In genomic region chr11:94400075-94400838, GRCh38 we compare ENCODE assay signal across 12 cellular contexts. TPM values are rescaled to one million over a fixed set of nuclear protein-coding genes. Genes with fewer than 3 reads are reported as not detected.
DNase-seq lines count a peak whose midpoint lies in the region; ATAC-seq, FAIRE-seq and TF ChIP-seq lines count a peak whose summit lies in the region.
"Had no signal": no experiment of that assay in that cellular context is flagged by ENCODE, and none has a peak within 500 bp of the region (broad histone marks: within the 10 kb centered on the region; RNA-seq: fewer than 3 reads in every experiment).

No MANE protein-coding gene starts in this region.

- no TSS peak for BruUV-seq in endothelial cell of umbilical vein (replicated peaks; lab: Mats Ljungman, UMichigan)

- POLR2A ChIA-PET in endothelial cell of umbilical vein (lab: Charles Lee), result no interaction called here

- TF ChIP-seq CTCF in endothelial cell of umbilical vein (IDR thresholded peaks at IDR 0.05; ENCODE audit: extremely low read depth in 1 of 2, insufficient read depth in 1 of 2, low read depth in 1 of 2, low read length in 2 of 2) (no peak), osteoblast (IDR thresholded peaks at IDR 0.05; ENCODE audit: extremely low read depth, low read depth, low read length) (no peak)

- no peaks in the 10 kb centered on the region for H3K9me1 ChIP-seq in endothelial cell of umbilical vein (replicated peaks; ENCODE audit: control insufficient read depth, extremely low read depth, insufficient read depth, low read length)

- H3K4me3 ChIP-seq in NT2/D1 (ENCODE audit: insufficient read length, low read depth) (peak overlapping the region; percentile 53), endothelial cell of umbilical vein (replicated peaks in 1 of 3; ENCODE audit: insufficient read depth in 1 of 3, low read depth in 1 of 3, low read length in 3 of 3) (no peak overlapping the region), osteoblast (ENCODE audit: insufficient read depth, low read length) (no peak overlapping the region)

- H3K27ac ChIP-seq in endothelial cell of umbilical vein (ENCODE audit: insufficient read depth, low read depth, low read length) (no peak overlapping the region), osteoblast (ENCODE audit: low read depth, low read length) (no peak overlapping the region)
- H3K27ac ChIP-seq: 22Rv1, epithelial cell of prostate had no signal

- peak overlapping the region; percentile 13 for H3K4me2 ChIP-seq in endothelial cell of umbilical vein (ENCODE audit: insufficient read depth, low read length)
- H3K4me2 ChIP-seq in osteoblast (ENCODE audit: insufficient read depth, low read length), result no peak overlapping the region

- H4K20me1 ChIP-seq in endothelial cell of umbilical vein (replicated peaks; ENCODE audit: control insufficient read depth, extremely low read depth, insufficient read depth, low read length) (no peaks in the 10 kb centered on the region), osteoblast (ENCODE audit: insufficient read depth, low read length) (no peaks in the 10 kb centered on the region)

- H3K36me3 ChIP-seq in NT2/D1 (ENCODE audit: insufficient read depth, insufficient read length, low read length), result no peaks in the 10 kb centered on the region
- no peaks in the 10 kb centered on the region for H3K36me3 ChIP-seq in endothelial cell of umbilical vein (ENCODE audit: control insufficient read depth in 2 of 2, extremely low read depth in 1 of 2, insufficient read depth in 2 of 2, low read length in 2 of 2)
- H3K36me3 ChIP-seq in osteoblast (ENCODE audit: insufficient read depth, low read length), result no peaks in the 10 kb centered on the region

- no peak for TF ChIP-seq POLR2A in endothelial cell of umbilical vein (IDR thresholded peaks at IDR 0.05; ENCODE audit: low read depth, low read length)

- H3K9me3 ChIP-seq in NT2/D1 (ENCODE audit: insufficient read depth, low read length), result no peaks in the 10 kb centered on the region
- H3K9me3 ChIP-seq in endothelial cell of umbilical vein (replicated peaks; ENCODE audit: control insufficient read depth, insufficient read depth, low read length), result no peaks in the 10 kb centered on the region
- H3K9me3 ChIP-seq in osteoblast (ENCODE audit: low read depth, low read length), result no peaks in the 10 kb centered on the region

- FAIRE-seq in endothelial cell of umbilical vein (lab: Jason Lieb, UNC), result no peak
- FAIRE-seq: GM12892 had no signal

- H2AFZ ChIP-seq in endothelial cell of umbilical vein (ENCODE audit: low read depth, low read length) (peak overlapping the region; percentile 73), osteoblast (ENCODE audit: low read length) (no peak overlapping the region)

- CTCF ChIA-PET in endothelial cell of umbilical vein (lab: Charles Lee), result no interaction called here

- dilution Hi-C loops in endothelial cell of umbilical vein (cut with MboI; ENCODE audit: extremely low pct_ligation_motif_present, low sequenced_read_pairs), result no loop called here

- intact Hi-C loops in endothelial cell of umbilical vein (cut with micrococcal nuclease), result no loop called here

- H3K9ac ChIP-seq in NT2/D1 (ENCODE audit: insufficient read length, low read depth) (no peak overlapping the region), endothelial cell of umbilical vein (replicated peaks; ENCODE audit: extremely low read depth, insufficient read depth, low read length) (no peak overlapping the region)

- H3K27me3 ChIP-seq in NT2/D1 (ENCODE audit: insufficient read depth, insufficient read length) (peaks cover 40% of the 10 kb centered on the region), endothelial cell of umbilical vein (ENCODE audit: control insufficient read depth in 2 of 2, insufficient read depth in 2 of 2, low read length in 2 of 2) (peaks cover 22 to 32% of the 10 kb centered on the region in 2 experiments), osteoblast (ENCODE audit: insufficient read depth, low read length) (peaks cover 44% of the 10 kb centered on the region)

- ATAC-seq in GM18907 (IDR thresholded peaks at IDR 0.05; ENCODE audit: unreplicated experiment), result no peak

- DNase-seq in NCI-H1105 (lab: John Stamatoyannopoulos, UW), result peak; percentile 8
- no peak for DNase-seq in NCI-H1105 treated with DMSO at 0.1 percent for 48 hours (lab: John Stamatoyannopoulos, UW)
- DNase-seq in NT2/D1 (ENCODE audit: low read depth, low spot score), result no peak
- peak; percentile 40 for DNase-seq in endothelial cell of umbilical vein (ENCODE audit: low read depth, low spot score)
- DNase-seq in osteoblast (ENCODE audit: insufficient read length, low spot score, missing footprints), result peak; percentile 55
- no peak for DNase-seq in OCI-M2 (lab: John Stamatoyannopoulos, UW; ENCODE audit: unreplicated experiment)
- DNase-seq in mucosa of gallbladder (ENCODE audit: low spot score), result no peak
- DNase-seq: NCI-H1048 had no signal

- no peaks in the 10 kb centered on the region for H3K79me2 ChIP-seq in endothelial cell of umbilical vein (ENCODE audit: control insufficient read depth, insufficient read depth, low read length)
- H3K79me2 ChIP-seq in osteoblast (ENCODE audit: insufficient read depth, low read length), result no peaks in the 10 kb centered on the region

- H3K4me1 ChIP-seq in NT2/D1 (ENCODE audit: insufficient read depth, insufficient read length) (peaks cover 4% of the 10 kb centered on the region), endothelial cell of umbilical vein (ENCODE audit: control insufficient read depth, extremely low read depth, insufficient read depth, low read length) (peaks cover 5% of the 10 kb centered on the region), osteoblast (ENCODE audit: insufficient read depth, low read length) (peaks cover 3% of the 10 kb centered on the region)

TF ChIP-seq in endothelial cell of umbilical vein, 7 proteins besides CTCF, POLR2A, EP300 and RAD21:
- peak; percentile 56 for TF ChIP-seq GATA2 (IDR thresholded peaks at IDR 0.05; ENCODE audit: insufficient read depth, insufficient read length, low read depth, low read length)
- TF ChIP-seq MYC (IDR thresholded peaks at IDR 0.05; ENCODE audit: low read depth, low read length), result no peak

RNA-seq across cellular contexts. Expression of gene GPR83, which starts 1.0 kb away (rescaled TPM):
- total RNA-seq in endothelial cell of umbilical vein (not detected in 2 replicates), osteoblast (not detected in 2 replicates), mucosa of gallbladder (0.09 TPM)
- polyA plus RNA-seq in endothelial cell of umbilical vein, result 0.05 and 0.07 TPM in 2 replicates
- 0.03 and 0.04 TPM in 2 replicates for polyA plus RNA-seq in endothelial cell of umbilical vein (2011; cell fraction: cytosol; rRNA removed)
- polyA plus RNA-seq in endothelial cell of umbilical vein (2011; cell fraction: nucleus; rRNA removed), result 0.11 and 0.24 TPM in 2 replicates
- polyA plus RNA-seq in endothelial cell of umbilical vein (2012), result not detected in 2 replicates
- 0.53 TPM in 1 of 2 replicates, not detected in the other for polyA minus RNA-seq in endothelial cell of umbilical vein
- polyA minus RNA-seq in endothelial cell of umbilical vein (2011; cell fraction: cytosol; rRNA and poly(A)+ RNA removed), result not detected
- polyA minus RNA-seq in endothelial cell of umbilical vein (2011; cell fraction: nucleus; rRNA and poly(A)+ RNA removed), result 0.19 and 0.24 TPM in 2 replicates

Comparison
In these comparisons a context has a peak if more than half of its experiments do, and no peak if none do; other contexts are left out.
1. DNase-seq: peak in NCI-H1105 (single experiment), endothelial cell of umbilical vein (single experiment) and osteoblast (single experiment); none in NCI-H1105 treated with DMSO at 0.1 percent for 48 hours (single experiment), NT2/D1 (single experiment), OCI-M2 (single experiment) and mucosa of gallbladder (single experiment).